Comparison of ENCODE assay signal across 28 cellular contexts in the genomic region with DNA sequence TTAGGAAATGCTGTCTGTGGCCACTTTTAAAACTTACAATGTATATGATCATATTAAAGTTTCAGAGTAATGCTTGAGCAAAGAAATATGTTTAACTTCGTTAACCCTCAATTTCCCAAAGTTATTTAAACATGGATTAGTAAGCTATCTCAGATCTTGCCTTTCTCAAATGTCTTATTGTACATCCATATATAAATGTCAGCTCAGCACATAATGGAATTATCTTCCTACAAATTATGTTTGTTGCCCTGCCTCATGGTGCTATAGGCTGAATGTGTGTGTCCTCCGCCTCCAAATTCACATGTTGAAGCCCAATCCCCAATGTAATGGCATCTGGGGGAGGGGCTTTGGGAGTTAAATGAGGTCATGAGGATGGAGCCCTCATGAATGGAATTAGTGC.
"Had no signal": no experiment of that assay in that cellular context is flagged by ENCODE, and none has a peak within 500 bp of the region (broad histone marks: within the 10 kb centered on the region; RNA-seq: fewer than 3 reads in every experiment).

No MANE protein-coding gene starts in this region.

- H3K27ac ChIP-seq: neural progenitor cell, ovary, parathyroid adenoma, psoas muscle, skin epidermis, spleen, suprapubic skin, testis, tibial artery, transverse colon, upper lobe of right lung, uterus had no signal

- H3K36me3 ChIP-seq: neural progenitor cell, ovary, spleen, suprapubic skin, tibial artery, transverse colon, upper lobe of right lung, uterus had no signal

- H3K4me3 ChIP-seq: neural progenitor cell, ovary, psoas muscle, skin epidermis, smooth muscle cell, spleen, suprapubic skin, testis, tibial artery, transverse colon, upper lobe of right lung, uterus had no signal

- ATAC-seq: natural killer cell; psoas muscle; right cardiac atrium; sciatic nerve; stimulated activated memory B cell treated with anti-CD40 and anti-IgM and Interleukin-4, amounts not matched to agents 10 μg/mL and 1 μg/mL and 100 μg/mL, for 72 hours; stimulated activated naive CD8-positive, alpha-beta T cell treated with anti-CD3 and anti-CD28 coated beads, Interleukin-15, amount 100 ng/mL, for 72 hours; stimulated activated naive CD8-positive, alpha-beta T cell treated with anti-CD3 and anti-CD28 coated beads, Interleukin-15, Interleukin-2, amounts not matched to agents 100 U/mL and 50 U/mL, for 24 hours; upper lobe of right lung had no signal

- H3K79me2 ChIP-seq: parathyroid adenoma had no signal

- H3K9me3 ChIP-seq: ovary, testis, transverse colon, upper lobe of right lung, uterus had no signal

- H3K27me3 ChIP-seq: neural progenitor cell, ovary, suprapubic skin, testis, tibial artery, transverse colon, uterus had no signal

- H3K4me1 ChIP-seq: parathyroid adenoma, psoas muscle, spleen, suprapubic skin, testis, tibial artery, transverse colon, upper lobe of right lung, uterus had no signal

- DNase-seq: natural killer cell; occipital lobe; ovary; posterior cingulate gyrus; psoas muscle; right cardiac atrium; spleen; stimulated activated CD4-positive, alpha-beta T cell treated with anti-CD3 and anti-CD28 coated beads, Interleukin-12 subunit alpha, Interleukin-12 subunit beta, amount 100 ng/mL, for 4 hours; stimulated activated CD4-positive, alpha-beta T cell treated with anti-CD3 and anti-CD28 coated beads, Interleukin-1b, Interleukin-23, amount 100 ng/mL, for 48 hours; stimulated activated CD4-positive, alpha-beta T cell treated with anti-CD3 and anti-CD28 coated beads, Interleukin-4, amount 100 ng/mL, for 1 hour; stimulated activated CD4-positive, alpha-beta T cell treated with anti-CD3 and anti-CD28 coated beads, Interleukin-4, amount 100 ng/mL, for 4 hours; stimulated activated CD8-positive, alpha-beta memory T cell treated with anti-CD3 and anti-CD28 coated beads, Interleukin-4, amount 100 ng/mL, for 48 hours; stimulated activated naive CD4-positive, alpha-beta T cell; stimulated activated naive CD8-positive, alpha-beta T cell treated with anti-CD3 and anti-CD28 coated beads, Interleukin-15, amount 100 ng/mL, for 72 hours; stimulated activated naive CD8-positive, alpha-beta T cell treated with anti-CD3 and anti-CD28 coated beads, Interleukin-15, Interleukin-2, amounts not matched to agents 100 U/mL and 50 U/mL, for 24 hours; substantia nigra; testis; tibial artery; transverse colon; upper lobe of right lung; uterus had no signal

- H2AFZ ChIP-seq: neural progenitor cell, parathyroid adenoma had no signal

- H3K9ac ChIP-seq: neural progenitor cell, parathyroid adenoma had no signal

- H3K4me2 ChIP-seq: neural progenitor cell, smooth muscle cell had no signal
